Comparison of ENCODE assay signal across 13 cellular contexts in genomic region chr18:79566841-79567370, GRCh38.
DNase-seq lines count a peak whose midpoint lies in the region; ATAC-seq and TF ChIP-seq lines count a peak whose summit lies in the region.
"Had no signal": no experiment of that assay in that cellular context is flagged by ENCODE, and none has a peak within 500 bp of the region (broad histone marks: within the 10 kb centered on the region; RNA-seq: fewer than 3 reads in every experiment).

No MANE protein-coding gene starts in this region.

- DNase-seq in GM23338 (ENCODE audit: low spot score) (no peak), SKM-1 (lab: John Stamatoyannopoulos, UW; ENCODE audit: unreplicated experiment) (peak; percentile 47), left ventricle myocardium inferior (no peak), osteoblast (ENCODE audit: insufficient read length, low spot score, missing footprints) (no peak), 8988T (no peak), NCI-H1105 (lab: John Stamatoyannopoulos, UW) (no peak), cortex of kidney (lab: John Stamatoyannopoulos, UW) (no peak)
- no peak for DNase-seq in activated CD4-positive, alpha-beta T cell treated with anti-CD3 and anti-CD28 coated beads for 1 hour
- DNase-seq: activated CD8-positive, alpha-beta T cell treated with anti-CD3 and anti-CD28 coated beads for 36 hours; left colon; NCI-H524 treated with DMSO at 0.1 percent for 48 hours; occipital lobe had no signal

- H3K4me1 Mint-ChIP-seq in GM23338 = peaks cover 25% of the 10 kb centered on the region

- no peaks in the 10 kb centered on the region for H3K36me3 Mint-ChIP-seq in GM23338 (ENCODE audit: low read depth)

- no peak overlapping the region for H3K27ac Mint-ChIP-seq in GM23338
- H3K27ac Mint-ChIP-seq: activated CD8-positive, alpha-beta T cell treated with anti-CD3 and anti-CD28 coated beads for 36 hours had no signal

- H3K27me3 ChIP-seq in GM23338 (ENCODE audit: insufficient read depth) = no peaks in the 10 kb centered on the region
- H3K27me3 ChIP-seq in left ventricle myocardium inferior (ENCODE audit: low read depth) = no peaks in the 10 kb centered on the region
- no peaks in the 10 kb centered on the region for H3K27me3 ChIP-seq in osteoblast (ENCODE audit: insufficient read depth, low read length)

- H4K20me1 ChIP-seq in GM23338 (replicated peaks; ENCODE audit: insufficient read depth) (no peaks in the 10 kb centered on the region), osteoblast (ENCODE audit: insufficient read depth, low read length) (no peaks in the 10 kb centered on the region)

- intact Hi-C loops in left ventricle myocardium inferior (cut with micrococcal nuclease) = no loop called here

- H3K4me2 ChIP-seq in GM23338 = peak overlapping the region; percentile 60; the same call in 1 of the 2 replicates
- H3K4me2 ChIP-seq in osteoblast (ENCODE audit: insufficient read depth, low read length) = no peak overlapping the region

- TF ChIP-seq CTCF in GM23338 (conservative IDR thresholded peaks at IDR 0.05; ENCODE audit: low read depth in 2 of 2) (no peak), left ventricle myocardium inferior (IDR thresholded peaks at IDR 0.05; ENCODE audit: borderline replicate concordance) (no peak), osteoblast (IDR thresholded peaks at IDR 0.05; ENCODE audit: extremely low read depth, low read depth, low read length) (no peak)

- H3K9me3 ChIP-seq in left ventricle myocardium inferior (replicated peaks) = peaks cover 2% of the 10 kb centered on the region
- no peaks in the 10 kb centered on the region for H3K9me3 ChIP-seq in osteoblast (ENCODE audit: low read depth, low read length)
- H3K9me3 ChIP-seq: body of pancreas had no signal

- peaks cover 9% of the 10 kb centered on the region for H3K9me3 Mint-ChIP-seq in GM23338

- ATAC-seq in GM23338 = peak; percentile 56
- ATAC-seq: activated CD8-positive, alpha-beta T cell treated with anti-CD3 and anti-CD28 coated beads for 36 hours; left colon had no signal

- H3F3A ChIP-seq in GM23338 (replicated peaks; ENCODE audit: low read depth) = 0 out of 2 replicates have a peak, but pooled peaks cover 6% of the 10 kb centered on the region

- H3K27ac ChIP-seq in GM23338 (ENCODE audit: low read depth) = no peak overlapping the region
- H3K27ac ChIP-seq in left ventricle myocardium inferior (replicated peaks) = peak overlapping the region; percentile 62
- H3K27ac ChIP-seq in osteoblast (ENCODE audit: low read depth, low read length) = peak overlapping the region; percentile 86
- H3K27ac ChIP-seq: body of pancreas had no signal

- H3K4me3 Mint-ChIP-seq in GM23338 = no peak overlapping the region
- H3K4me3 Mint-ChIP-seq: activated CD8-positive, alpha-beta T cell treated with anti-CD3 and anti-CD28 coated beads for 36 hours had no signal

- H3K9me2 ChIP-seq in GM23338 (ENCODE audit: insufficient read depth) = no peaks in the 10 kb centered on the region

- H2AFZ ChIP-seq in GM23338 (peak overlapping the region; percentile 96), osteoblast (ENCODE audit: low read length) (peak overlapping the region; percentile 97)

- H3K4me3 ChIP-seq in GM23338 = no peak overlapping the region
- no peak overlapping the region for H3K4me3 ChIP-seq in left ventricle myocardium inferior
- no peak overlapping the region for H3K4me3 ChIP-seq in osteoblast (ENCODE audit: insufficient read depth, low read length)
- H3K4me3 ChIP-seq: body of pancreas had no signal

- H3K79me2 ChIP-seq in GM23338 (replicated peaks; ENCODE audit: insufficient read depth) (no peaks in the 10 kb centered on the region), osteoblast (ENCODE audit: insufficient read depth, low read length) (no peaks in the 10 kb centered on the region)

- H3K4me1 ChIP-seq in GM23338 (ENCODE audit: insufficient read depth) = peaks cover 8% of the 10 kb centered on the region; the same call in 1 of the 2 replicates
- H3K4me1 ChIP-seq in left ventricle myocardium inferior = peaks cover 29% of the 10 kb centered on the region
- H3K4me1 ChIP-seq in osteoblast (ENCODE audit: insufficient read depth, low read length) = peaks cover 23% of the 10 kb centered on the region
- H3K4me1 ChIP-seq: body of pancreas had no signal

- H3K36me3 ChIP-seq in GM23338 (ENCODE audit: insufficient read depth) (no peaks in the 10 kb centered on the region), left ventricle myocardium inferior (no peaks in the 10 kb centered on the region), osteoblast (ENCODE audit: insufficient read depth, low read length) (no peaks in the 10 kb centered on the region)

- H3K27me3 Mint-ChIP-seq in GM23338 (ENCODE audit: insufficient read depth, low read depth, poor library complexity) = peaks cover 11% of the 10 kb centered on the region

TF ChIP-seq in GM23338, 12 proteins besides CTCF, POLR2A, EP300 and RAD21 (continues in another document):
- TF ChIP-seq ZNF114 (CRISPR knock-in tag; IDR thresholded peaks at IDR 0.05) (no peak), CREB1 (CRISPR knock-in tag; IDR thresholded peaks at IDR 0.05; ENCODE audit: low read depth) (no peak), JUNB (IDR thresholded peaks at IDR 0.05; ENCODE audit: unreplicated experiment) (no peak), EZH2 (IDR thresholded peaks at IDR 0.05; ENCODE audit: low read depth, unreplicated experiment) (no peak), POLR2AphosphoS5 (IDR thresholded peaks at IDR 0.05; ENCODE audit: low read depth) (no peak), ZNF331 (CRISPR knock-in tag; IDR thresholded peaks at IDR 0.05; ENCODE audit: low read depth) (no peak), STAT1 (IDR thresholded peaks at IDR 0.05; ENCODE audit: unreplicated experiment) (no peak), NANOG (IDR thresholded peaks at IDR 0.05; ENCODE audit: borderline replicate concordance) (no peak), EZH2phosphoT487 (IDR thresholded peaks at IDR 0.05; ENCODE audit: unreplicated experiment) (no peak)
- TF ChIP-seq, protein P1, sequence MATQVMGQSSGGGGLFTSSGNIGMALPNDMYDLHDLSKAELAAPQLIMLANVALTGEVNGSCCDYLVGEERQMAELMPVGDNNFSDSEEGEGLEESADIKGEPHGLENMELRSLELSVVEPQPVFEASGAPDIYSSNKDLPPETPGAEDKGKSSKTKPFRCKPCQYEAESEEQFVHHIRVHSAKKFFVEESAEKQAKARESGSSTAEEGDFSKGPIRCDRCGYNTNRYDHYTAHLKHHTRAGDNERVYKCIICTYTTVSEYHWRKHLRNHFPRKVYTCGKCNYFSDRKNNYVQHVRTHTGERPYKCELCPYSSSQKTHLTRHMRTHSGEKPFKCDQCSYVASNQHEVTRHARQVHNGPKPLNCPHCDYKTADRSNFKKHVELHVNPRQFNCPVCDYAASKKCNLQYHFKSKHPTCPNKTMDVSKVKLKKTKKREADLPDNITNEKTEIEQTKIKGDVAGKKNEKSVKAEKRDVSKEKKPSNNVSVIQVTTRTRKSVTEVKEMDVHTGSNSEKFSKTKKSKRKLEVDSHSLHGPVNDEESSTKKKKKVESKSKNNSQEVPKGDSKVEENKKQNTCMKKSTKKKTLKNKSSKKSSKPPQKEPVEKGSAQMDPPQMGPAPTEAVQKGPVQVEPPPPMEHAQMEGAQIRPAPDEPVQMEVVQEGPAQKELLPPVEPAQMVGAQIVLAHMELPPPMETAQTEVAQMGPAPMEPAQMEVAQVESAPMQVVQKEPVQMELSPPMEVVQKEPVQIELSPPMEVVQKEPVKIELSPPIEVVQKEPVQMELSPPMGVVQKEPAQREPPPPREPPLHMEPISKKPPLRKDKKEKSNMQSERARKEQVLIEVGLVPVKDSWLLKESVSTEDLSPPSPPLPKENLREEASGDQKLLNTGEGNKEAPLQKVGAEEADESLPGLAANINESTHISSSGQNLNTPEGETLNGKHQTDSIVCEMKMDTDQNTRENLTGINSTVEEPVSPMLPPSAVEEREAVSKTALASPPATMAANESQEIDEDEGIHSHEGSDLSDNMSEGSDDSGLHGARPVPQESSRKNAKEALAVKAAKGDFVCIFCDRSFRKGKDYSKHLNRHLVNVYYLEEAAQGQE (IDR thresholded peaks at IDR 0.05; ENCODE audit: unreplicated experiment) = no peak
- TF ChIP-seq, protein P2, sequence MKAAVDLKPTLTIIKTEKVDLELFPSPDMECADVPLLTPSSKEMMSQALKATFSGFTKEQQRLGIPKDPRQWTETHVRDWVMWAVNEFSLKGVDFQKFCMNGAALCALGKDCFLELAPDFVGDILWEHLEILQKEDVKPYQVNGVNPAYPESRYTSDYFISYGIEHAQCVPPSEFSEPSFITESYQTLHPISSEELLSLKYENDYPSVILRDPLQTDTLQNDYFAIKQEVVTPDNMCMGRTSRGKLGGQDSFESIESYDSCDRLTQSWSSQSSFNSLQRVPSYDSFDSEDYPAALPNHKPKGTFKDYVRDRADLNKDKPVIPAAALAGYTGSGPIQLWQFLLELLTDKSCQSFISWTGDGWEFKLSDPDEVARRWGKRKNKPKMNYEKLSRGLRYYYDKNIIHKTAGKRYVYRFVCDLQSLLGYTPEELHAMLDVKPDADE (IDR thresholded peaks at IDR 0.05) = no peak
